Comparison of ENCODE assay signal across 21 cellular contexts in genomic region chr10:73732931-73733623, GRCh38.
"Had no signal": no experiment of that assay in that cellular context is flagged by ENCODE, and none has a peak within 500 bp of the region (broad histone marks: within the 10 kb centered on the region; RNA-seq: fewer than 3 reads in every experiment).

No MANE protein-coding gene starts in this region.

- H3K27ac ChIP-seq: hepatocyte, stomach, suprapubic skin, transverse colon had no signal

- H3K36me3 Mint-ChIP-seq: natural killer cell treated with Interleukin-12 subunit alpha and Interleukin-12 subunit beta and Interleukin-15 and Interleukin-18, amount 100 ng/mL, for 72 hours had no signal

- H3K27me3 Mint-ChIP-seq: activated T-cell treated with anti-CD3 and anti-CD28 coated beads, Interleukin-2, amount 50 U/mL, for 24 hours; activated T-helper 17 cell treated with anti-CD3 and anti-CD28 coated beads, Interleukin-2, amount 50 U/mL, for 72 hours; dendritic cell treated with granulocyte-macrophage colony-stimulating factor and Interleukin-4, amounts not matched to agents 40 ng/mL and 50 ng/mL, for 4 days; memory B cell; natural killer cell treated with Interleukin-12 subunit alpha and Interleukin-12 subunit beta and Interleukin-15 and Interleukin-18, amount 100 ng/mL, for 72 hours; progenitor cell of endocrine pancreas had no signal

- DNase-seq: activated CD4-positive, alpha-beta T cell treated with anti-CD3 and anti-CD28 coated beads, Interleukin-2, amount 50 U/mL, for 4 hours; activated CD8-positive, alpha-beta memory T cell treated with anti-CD3 and anti-CD28 coated beads for 24 hours; activated CD8-positive, alpha-beta memory T cell treated with anti-CD3 and anti-CD28 coated beads, Interleukin-2, amount 50 U/mL, for 4 hours; activated T-cell treated with anti-CD3 and anti-CD28 coated beads, Interleukin-2, amount 50 U/mL, for 24 hours; caudate nucleus; effector CD4-positive, alpha-beta T cell; erythroblast; foreskin fibroblast; stimulated activated CD4-positive, alpha-beta T cell treated with anti-CD3 and anti-CD28 coated beads, Interleukin-12 subunit alpha, Interleukin-12 subunit beta, amount 100 ng/mL, for 4 hours; stimulated activated CD4-positive, alpha-beta T cell treated with anti-CD3 and anti-CD28 coated beads, Interleukin-4, amount 100 ng/mL, for 4 hours; stomach; T-helper 9 cell; transverse colon had no signal

- H3K4me3 ChIP-seq: hepatocyte, suprapubic skin, transverse colon had no signal

- H3K9me3 Mint-ChIP-seq: activated naive CD4-positive, alpha-beta T cell treated with anti-CD3 and anti-CD28 coated beads, Interleukin-2, amount 50 U/mL, for 72 hours; activated T-cell treated with anti-CD3 and anti-CD28 coated beads, Interleukin-2, amount 50 U/mL, for 24 hours; activated T-helper 17 cell treated with anti-CD3 and anti-CD28 coated beads, Interleukin-2, amount 50 U/mL, for 72 hours; dendritic cell treated with granulocyte-macrophage colony-stimulating factor and Interleukin-4, amounts not matched to agents 40 ng/mL and 50 ng/mL, for 4 days; memory B cell; natural killer cell treated with Interleukin-12 subunit alpha and Interleukin-12 subunit beta and Interleukin-15 and Interleukin-18, amount 100 ng/mL, for 72 hours had no signal

- H3K4me3 Mint-ChIP-seq: dendritic cell treated with granulocyte-macrophage colony-stimulating factor and Interleukin-4, amounts not matched to agents 40 ng/mL and 50 ng/mL, for 4 days had no signal

- H3K4me1 Mint-ChIP-seq: activated T-helper 17 cell treated with anti-CD3 and anti-CD28 coated beads, Interleukin-2, amount 50 U/mL, for 72 hours had no signal

- H3K27ac Mint-ChIP-seq: activated T-cell treated with anti-CD3 and anti-CD28 coated beads, Interleukin-2, amount 50 U/mL, for 24 hours; activated T-helper 17 cell treated with anti-CD3 and anti-CD28 coated beads, Interleukin-2, amount 50 U/mL, for 72 hours; dendritic cell treated with granulocyte-macrophage colony-stimulating factor and Interleukin-4, amounts not matched to agents 40 ng/mL and 50 ng/mL, for 4 days; memory B cell had no signal

- H3K9me3 ChIP-seq: stomach, suprapubic skin, transverse colon had no signal

- H3K27me3 ChIP-seq: hepatocyte, stomach, suprapubic skin, transverse colon had no signal

- ATAC-seq: activated naive CD4-positive, alpha-beta T cell treated with anti-CD3 and anti-CD28 coated beads, Interleukin-2, amount 50 U/mL, for 72 hours; activated T-helper 17 cell treated with anti-CD3 and anti-CD28 coated beads, Interleukin-2, amount 50 U/mL, for 72 hours; natural killer cell treated with Interleukin-12 subunit alpha and Interleukin-12 subunit beta and Interleukin-15 and Interleukin-18, amount 100 ng/mL, for 72 hours had no signal
